26 cellular contexts compared by ENCODE assay signal in genomic region chr6:90457867-90458259, GRCh38.
DNase-seq lines count a peak whose midpoint lies in the region; ATAC-seq and TF ChIP-seq lines count a peak whose summit lies in the region.
"Had no signal": no experiment of that assay in that cellular context is flagged by ENCODE, and none has a peak within 500 bp of the region (broad histone marks: within the 10 kb centered on the region; RNA-seq: fewer than 3 reads in every experiment).

No MANE protein-coding gene starts in this region.

- H3K9me3 ChIP-seq in CD4-positive, CD25-positive, alpha-beta regulatory T cell (ENCODE audit: control insufficient read depth in 2 of 2, low read length in 2 of 2) = no peaks in the 10 kb centered on the region
- H3K9me3 ChIP-seq in OCI-LY7 (ENCODE audit: low read length) (no peaks in the 10 kb centered on the region), gastroesophageal sphincter (no peaks in the 10 kb centered on the region), heart left ventricle (no peaks in the 10 kb centered on the region)
- H3K9me3 ChIP-seq: esophagus squamous epithelium, heart right ventricle, right lobe of liver, tibial nerve had no signal

- H4K20me1 ChIP-seq in OCI-LY7 (ENCODE audit: insufficient read depth, low read length) = no peaks in the 10 kb centered on the region

- no peak for TF ChIP-seq EP300 in gastroesophageal sphincter (IDR thresholded peaks at IDR 0.05)

- peaks cover 60% of the 10 kb centered on the region for H3K4me1 Mint-ChIP-seq in activated CD4-positive, alpha-beta T cell treated with anti-CD3 and anti-CD28 coated beads, Interleukin-2, amount 10 ng/mL, durations not matched to agents 24 days and 14 days
- peaks cover 29 to 51% (median 38%) of the 10 kb centered on the region in 4 donors for H3K4me1 Mint-ChIP-seq in CD4-positive, CD25-positive, alpha-beta regulatory T cell
- H3K4me1 Mint-ChIP-seq in activated naive CD8-positive, alpha-beta T cell (ENCODE audit: low read depth) = peaks cover 68% of the 10 kb centered on the region
- H3K4me1 Mint-ChIP-seq: brain, CD14-positive monocyte, mesothelial cell of epicardium had no signal

- H3K36me3 ChIP-seq in CD4-positive, CD25-positive, alpha-beta regulatory T cell (ENCODE audit: control insufficient read depth, insufficient read depth, low read length) = no peaks in the 10 kb centered on the region
- H3K36me3 ChIP-seq in OCI-LY7 (ENCODE audit: insufficient read depth, low read length) (no peaks in the 10 kb centered on the region), gastroesophageal sphincter (no peaks in the 10 kb centered on the region), heart left ventricle (no peaks in the 10 kb centered on the region)
- H3K36me3 ChIP-seq: esophagus squamous epithelium, heart right ventricle, right lobe of liver, tibial nerve had no signal

- H3K9me3 Mint-ChIP-seq in activated CD4-positive, alpha-beta T cell treated with anti-CD3 and anti-CD28 coated beads, Interleukin-2, amount 10 ng/mL, durations not matched to agents 24 days and 14 days = peaks cover 4% of the 10 kb centered on the region
- H3K9me3 Mint-ChIP-seq in CD4-positive, CD25-positive, alpha-beta regulatory T cell = peaks cover 0 to 2% (median 0%) of the 10 kb centered on the region in 7 donors
- no peaks in the 10 kb centered on the region for H3K9me3 Mint-ChIP-seq in activated naive CD8-positive, alpha-beta T cell (ENCODE audit: low read depth)
- H3K9me3 Mint-ChIP-seq: CD14-positive monocyte, HFFc6, IgD-negative memory B cell had no signal

- H3K4me2 ChIP-seq in OCI-LY7 (ENCODE audit: low read length) = peak overlapping the region; percentile 63

- no peak for TF ChIP-seq POLR2A in gastroesophageal sphincter (IDR thresholded peaks at IDR 0.05)
- TF ChIP-seq POLR2A in heart left ventricle (IDR thresholded peaks at IDR 0.05) = no peak

- no peaks in the 10 kb centered on the region for H3K27me3 ChIP-seq in CD4-positive, CD25-positive, alpha-beta regulatory T cell (ENCODE audit: control insufficient read depth, insufficient read depth, low read length)
- H3K27me3 ChIP-seq in gastroesophageal sphincter = no peaks in the 10 kb centered on the region
- H3K27me3 ChIP-seq in heart left ventricle = no peaks in the 10 kb centered on the region
- H3K27me3 ChIP-seq: esophagus squamous epithelium, foreskin keratinocyte, heart right ventricle, right lobe of liver, tibial nerve had no signal

- H3K4me3 Mint-ChIP-seq in activated CD4-positive, alpha-beta T cell treated with anti-CD3 and anti-CD28 coated beads, Interleukin-2, amount 10 ng/mL, durations not matched to agents 24 days and 14 days = peak overlapping the region; percentile 54
- H3K4me3 Mint-ChIP-seq in CD4-positive, CD25-positive, alpha-beta regulatory T cell = peak overlapping the region in 2 of 4 donors; percentile 74 to 77
- peak overlapping the region; percentile 49 for H3K4me3 Mint-ChIP-seq in activated naive CD8-positive, alpha-beta T cell
- H3K4me3 Mint-ChIP-seq: brain, CD14-positive monocyte, mesothelial cell of epicardium had no signal

- H3K27ac ChIP-seq in CD4-positive, CD25-positive, alpha-beta regulatory T cell (ENCODE audit: insufficient read depth, low read length, poor library complexity, severe bottlenecking) = no peak overlapping the region
- no peak overlapping the region for H3K27ac ChIP-seq in OCI-LY7 (ENCODE audit: low read depth, low read length, poor library complexity, severe bottlenecking)
- H3K27ac ChIP-seq in gastroesophageal sphincter = no peak overlapping the region
- H3K27ac ChIP-seq in heart left ventricle = peak overlapping the region in 1 of 12 donors; percentile 58
- H3K27ac ChIP-seq: esophagus squamous epithelium, foreskin keratinocyte, heart right ventricle, right lobe of liver, tibial nerve had no signal

- peak overlapping the region; percentile 65 for H3K4me3 ChIP-seq in CD4-positive, CD25-positive, alpha-beta regulatory T cell (ENCODE audit: low read depth, low read length)
- H3K4me3 ChIP-seq in OCI-LY7 (ENCODE audit: low read depth, low read length, poor library complexity, severe bottlenecking) = no peak overlapping the region
- H3K4me3 ChIP-seq in gastroesophageal sphincter = no peak overlapping the region
- H3K4me3 ChIP-seq in heart left ventricle = no peak overlapping the region
- H3K4me3 ChIP-seq: esophagus squamous epithelium, GM12878, right lobe of liver, tibial nerve had no signal

- intact Hi-C loops in activated CD4-positive, alpha-beta T cell treated with anti-CD3 and anti-CD28 coated beads, Interleukin-2, amount 10 ng/mL, durations not matched to agents 24 days and 14 days (cut with micrococcal nuclease) = loop anchor here (1.0 kb wide), 8 partner anchors 8 to 60 kb away; no protein-coding TSS in a partner anchor
- intact Hi-C loops in OCI-LY7 (cut with micrococcal nuclease; ENCODE audit: unreplicated experiment) (loop anchor here (5.0 kb wide), 1 partner anchor 171 kb away; no protein-coding TSS in a partner anchor), left ventricle myocardium superior (cut with micrococcal nuclease) (no loop called here), heart left ventricle (cut with DNase I) (no loop called here)

- TF ChIP-seq CTCF in OCI-LY7 (conservative IDR thresholded peaks at IDR 0.05; ENCODE audit: low read length) (no peak), gastroesophageal sphincter (IDR thresholded peaks at IDR 0.05) (no peak), heart left ventricle (IDR thresholded peaks at IDR 0.05) (no peak)

- no peaks in the 10 kb centered on the region for H3K27me3 Mint-ChIP-seq in activated CD4-positive, alpha-beta T cell treated with anti-CD3 and anti-CD28 coated beads, Interleukin-2, amount 10 ng/mL, durations not matched to agents 24 days and 14 days
- H3K27me3 Mint-ChIP-seq in CD4-positive, CD25-positive, alpha-beta regulatory T cell = peaks cover 11% of the 10 kb centered on the region
- H3K27me3 Mint-ChIP-seq in activated naive CD8-positive, alpha-beta T cell = no peaks in the 10 kb centered on the region
- H3K27me3 Mint-ChIP-seq: brain, progenitor cell of endocrine pancreas had no signal

- peaks cover 31% of the 10 kb centered on the region for H3K4me1 ChIP-seq in CD4-positive, CD25-positive, alpha-beta regulatory T cell (ENCODE audit: control insufficient read depth, insufficient read depth, low read length, poor library complexity, severe bottlenecking)
- H3K4me1 ChIP-seq in OCI-LY7 (ENCODE audit: insufficient read depth, low read length, poor library complexity, severe bottlenecking) = peaks cover 33% of the 10 kb centered on the region
- H3K4me1 ChIP-seq in gastroesophageal sphincter = no peaks in the 10 kb centered on the region
- H3K4me1 ChIP-seq in heart left ventricle = peaks cover 0 to 15% (median 0%) of the 10 kb centered on the region in 12 donors
- H3K4me1 ChIP-seq: foreskin keratinocyte, right lobe of liver, tibial nerve had no signal

- no peak for ATAC-seq in CD4-positive, CD25-positive, alpha-beta regulatory T cell (ENCODE audit: low read depth in 2 of 2)
- ATAC-seq in gastroesophageal sphincter (no peak), left ventricle myocardium superior (no peak), heart left ventricle (no peak)
- ATAC-seq: GM12878 had no signal

- no peaks in the 10 kb centered on the region for H3K9me2 ChIP-seq in OCI-LY7 (ENCODE audit: insufficient read depth, low read length)

- peaks cover 10% of the 10 kb centered on the region for H3K36me3 Mint-ChIP-seq in activated CD4-positive, alpha-beta T cell treated with anti-CD3 and anti-CD28 coated beads, Interleukin-2, amount 10 ng/mL, durations not matched to agents 24 days and 14 days (ENCODE audit: low read depth)
- peaks cover 9% of the 10 kb centered on the region for H3K36me3 Mint-ChIP-seq in CD4-positive, CD25-positive, alpha-beta regulatory T cell
- H3K36me3 Mint-ChIP-seq in activated naive CD8-positive, alpha-beta T cell = no peaks in the 10 kb centered on the region
- H3K36me3 Mint-ChIP-seq: brain, CD14-positive monocyte, IgD-negative memory B cell, mesothelial cell of epicardium had no signal

- no peaks in the 10 kb centered on the region for H3K79me2 ChIP-seq in OCI-LY7 (ENCODE audit: insufficient read depth, low read depth, low read length)

- POLR2A ChIA-PET in OCI-LY7 (lab: Charles Lee) = interaction anchor here (1.2 to 2.7 kb wide), 5 partner anchors 9 to 43 kb away, joined by 3 to 9 read pairs (median 4); no protein-coding TSS in a partner anchor

- CTCF ChIA-PET in OCI-LY7 (lab: Charles Lee; ENCODE audit: unreplicated experiment) = interaction anchor here (1.3 kb wide), 1 partner anchor 65 kb away, joined by 6 read pairs; no protein-coding TSS in a partner anchor

- BruUV-seq in OCI-LY7 (replicated peaks; lab: Mats Ljungman, UMichigan) = no TSS peak

- peak overlapping the region; percentile 90; the same call in 1 of the 2 replicates for H2AFZ ChIP-seq in OCI-LY7 (ENCODE audit: low read length)

- DNase-seq in activated CD4-positive, alpha-beta T cell treated with anti-CD3 and anti-CD28 coated beads, Interleukin-2, amount 10 ng/mL, durations not matched to agents 24 days and 14 days = no peak
- no peak for DNase-seq in activated CD4-positive, alpha-beta T cell treated with anti-CD3 and anti-CD28 coated beads, Interleukin-2, amount 50 U/mL, for 48 hours
- DNase-seq in CD4-positive, CD25-positive, alpha-beta regulatory T cell = no peak
- DNase-seq in OCI-LY7 (ENCODE audit: low spot score) = no peak
- no peak for DNase-seq in left ventricle myocardium superior
- no peak for DNase-seq in heart left ventricle
- DNase-seq: amniotic stem cell, cerebellar nuclear complex, dermis blood vessel endothelial cell, esophagus squamous epithelium, foreskin keratinocyte, heart right ventricle, HFFc6, kidney, NCI-H446 treated with DMSO at 0.1 percent for 48 hours, NCI-H774, right lobe of liver had no signal

- 85 to 95% methylated on average over 2 of the region's 2 CpGs for whole genome bisulfite sequencing in gastroesophageal sphincter (ENCODE audit: low coverage in 1 of 2), 2 donors
- WGBS in heart left ventricle, 4 donors = 90 to 94% (median 91%) methylated on average over 2 of the region's 2 CpGs

- peak overlapping the region; percentile 91 for H3K27ac Mint-ChIP-seq in activated CD4-positive, alpha-beta T cell treated with anti-CD3 and anti-CD28 coated beads, Interleukin-2, amount 10 ng/mL, durations not matched to agents 24 days and 14 days
- H3K27ac Mint-ChIP-seq in CD4-positive, CD25-positive, alpha-beta regulatory T cell = peak overlapping the region; percentile 20 to 81 (median 53)
- H3K27ac Mint-ChIP-seq in activated naive CD8-positive, alpha-beta T cell = peak overlapping the region; percentile 98
- H3K27ac Mint-ChIP-seq: brain, CD14-positive monocyte, HFFc6, mesothelial cell of epicardium, progenitor cell of endocrine pancreas had no signal

Comparison
In these comparisons a context has a peak if more than half of its experiments do, and no peak if none do; other contexts are left out.
1. intact Hi-C loops: an anchor here in activated CD4-positive, alpha-beta T cell treated with anti-CD3 and anti-CD28 coated beads, Interleukin-2, amount 10 ng/mL, durations not matched to agents 24 days and 14 days (1.0 kb wide) and OCI-LY7 (5.0 kb wide); none called in left ventricle myocardium superior and heart left ventricle.